8 cellular contexts compared by ENCODE assay signal in the genomic region with DNA sequence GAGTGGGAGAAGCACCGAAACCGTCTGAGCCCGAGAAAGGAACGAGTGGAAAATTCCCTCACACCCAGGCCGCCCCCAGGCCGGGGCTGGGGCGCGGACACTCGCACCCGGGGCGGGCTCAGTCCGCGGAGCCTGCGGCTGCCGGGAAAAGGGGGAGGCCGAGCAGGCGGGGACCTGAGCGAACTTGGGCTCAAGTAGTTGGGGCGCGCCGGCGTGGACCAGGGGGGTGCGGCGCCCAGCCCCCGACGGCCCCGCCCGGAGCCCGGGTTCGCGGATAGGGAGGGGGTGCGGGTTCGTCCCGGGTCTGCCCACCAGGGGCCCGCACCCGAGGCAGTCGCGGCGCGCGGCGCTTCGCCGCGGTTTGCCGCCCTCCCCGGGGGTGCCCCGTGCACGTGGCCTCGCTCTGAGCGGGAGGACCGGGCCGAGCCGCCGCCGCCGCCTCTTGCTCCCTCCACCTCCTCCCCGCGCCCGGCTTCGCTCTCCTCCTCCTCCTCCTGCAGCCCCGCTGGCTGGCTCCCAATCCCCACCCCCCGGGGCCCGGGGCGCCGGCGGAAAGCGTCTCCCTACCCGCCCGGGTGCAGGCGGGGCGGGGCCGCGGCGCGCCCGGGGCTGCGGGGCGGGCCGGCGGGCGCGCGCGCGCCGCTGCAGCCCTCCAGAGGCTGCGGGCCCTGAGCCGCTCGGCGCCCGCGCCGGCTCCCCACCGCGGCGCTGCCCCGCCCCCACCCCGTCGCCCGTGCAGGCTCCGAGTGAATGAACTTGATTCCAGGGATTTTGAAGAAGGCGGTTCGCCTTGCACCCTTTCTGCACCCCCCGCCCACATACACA. TPM values are rescaled to one million over a fixed set of nuclear protein-coding genes. Genes with fewer than 3 reads are reported as not detected.
DNase-seq lines count a peak whose midpoint lies in the region; ATAC-seq, FAIRE-seq and TF ChIP-seq lines count a peak whose summit lies in the region.

No MANE protein-coding gene starts in this region.

- peaks cover 10% of the 10 kb centered on the region; the same call in 1 of the 2 replicates for H3F3A ChIP-seq in GM23338 (replicated peaks; ENCODE audit: low read depth)

- H2AFZ ChIP-seq in GM23338 (no peak overlapping the region), fibroblast of lung (ENCODE audit: low read length) (peak overlapping the region; percentile 19)

- H3K9me3 ChIP-seq in fibroblast of lung (ENCODE audit: control insufficient read depth, insufficient read depth, low read depth, low read length) (no peaks in the 10 kb centered on the region), muscle layer of colon (ENCODE audit: low read length) (no peaks in the 10 kb centered on the region)

- H3K4me2 ChIP-seq in GM23338 (peak overlapping the region; percentile 89), fibroblast of lung (ENCODE audit: extremely low read depth, insufficient read depth, low read length) (peak overlapping the region; percentile 89)

- H3K4me3 Mint-ChIP-seq in GM23338: peak overlapping the region; percentile 95
- peak overlapping the region; percentile 70 for H3K4me3 Mint-ChIP-seq in activated CD8-positive, alpha-beta T cell treated with anti-CD3 and anti-CD28 coated beads, Interleukin-2, amount 10 ng/mL, durations not matched to agents 7 days and 5 days

- H3K9me3 Mint-ChIP-seq in GM23338: peaks cover 4% of the 10 kb centered on the region; the same call in 1 of the 3 replicates
- H3K9me3 Mint-ChIP-seq in activated CD8-positive, alpha-beta T cell treated with anti-CD3 and anti-CD28 coated beads, Interleukin-2, amount 10 ng/mL, durations not matched to agents 7 days and 5 days (ENCODE audit: insufficient read depth): no peaks in the 10 kb centered on the region

- no peaks in the 10 kb centered on the region for H3K9me2 ChIP-seq in GM23338 (ENCODE audit: insufficient read depth)

- CTCF ChIA-PET in activated CD8-positive, alpha-beta T cell treated with anti-CD3 and anti-CD28 coated beads, Interleukin-2, amount 10 ng/mL, durations not matched to agents 7 days and 5 days (lab: Charles Lee): no interaction called here

- DNase-seq in Daoy (ENCODE audit: low read depth) (peak; percentile 95), GM23338 (ENCODE audit: low spot score) (peak; percentile 74), NCI-H1930 (lab: John Stamatoyannopoulos, UW) (peak; percentile 44 to 51), fibroblast of lung (ENCODE audit: low read depth in 2 of 2) (peak; percentile 90 to 91), urothelium cell line (ENCODE audit: low spot score) (peak; percentile 77)
- DNase-seq in activated CD8-positive, alpha-beta T cell treated with anti-CD3 and anti-CD28 coated beads, Interleukin-2, amount 10 ng/mL, durations not matched to agents 7 days and 5 days: no peak

- H3K4me3 ChIP-seq in GM23338 (peak overlapping the region; percentile 85), fibroblast of lung (replicated peaks in 1 of 4; ENCODE audit: control extremely low read depth in 1 of 4, insufficient read depth in 1 of 4, low read depth in 3 of 4, low read length in 4 of 4) (peak overlapping the region; percentile 67 to 85 (median 73)), muscle layer of colon (ENCODE audit: low read depth in 1 of 2, low read length in 2 of 2) (peak overlapping the region; percentile 78 to 87)

- H3K79me2 ChIP-seq in GM23338 (replicated peaks; ENCODE audit: insufficient read depth): peaks cover 22% of the 10 kb centered on the region
- H3K79me2 ChIP-seq in fibroblast of lung (ENCODE audit: control insufficient read depth, insufficient read depth, low read length): peaks cover 33% of the 10 kb centered on the region

- peaks cover 2% of the 10 kb centered on the region; the same call in 1 of the 3 replicates for H3K36me3 Mint-ChIP-seq in GM23338 (ENCODE audit: low read depth)
- H3K36me3 Mint-ChIP-seq in activated CD8-positive, alpha-beta T cell treated with anti-CD3 and anti-CD28 coated beads, Interleukin-2, amount 10 ng/mL, durations not matched to agents 7 days and 5 days (ENCODE audit: low read depth): peaks cover 9% of the 10 kb centered on the region

- POLR2A ChIA-PET in activated CD8-positive, alpha-beta T cell treated with anti-CD3 and anti-CD28 coated beads, Interleukin-2, amount 10 ng/mL, durations not matched to agents 7 days and 5 days (lab: Charles Lee): no interaction called here

- H3K27me3 ChIP-seq in GM23338 (ENCODE audit: insufficient read depth) (peaks cover 60% of the 10 kb centered on the region), fibroblast of lung (ENCODE audit: control insufficient read depth, insufficient read depth, low read length) (no peaks in the 10 kb centered on the region), muscle layer of colon (ENCODE audit: control insufficient read depth in 1 of 2, insufficient read depth in 2 of 2, low read length in 2 of 2) (no peaks in the 10 kb centered on the region)

- H3K27ac ChIP-seq in GM23338 (ENCODE audit: low read depth) (peak overlapping the region; percentile 89; the same call in 1 of the 2 replicates), fibroblast of lung (ENCODE audit: insufficient read depth, low read length) (peak overlapping the region; percentile 80), muscle layer of colon (ENCODE audit: low read depth, low read length) (peak overlapping the region; percentile 94)

- peaks cover 49% of the 10 kb centered on the region for H3K27me3 Mint-ChIP-seq in GM23338 (ENCODE audit: insufficient read depth, low read depth, poor library complexity)
- H3K27me3 Mint-ChIP-seq in activated CD8-positive, alpha-beta T cell treated with anti-CD3 and anti-CD28 coated beads, Interleukin-2, amount 10 ng/mL, durations not matched to agents 7 days and 5 days (ENCODE audit: low read depth): peaks cover 54% of the 10 kb centered on the region

- TF ChIP-seq CTCF in GM23338 (conservative IDR thresholded peaks at IDR 0.05; ENCODE audit: low read depth in 2 of 2) (no peak), fibroblast of lung (conservative IDR thresholded peaks at IDR 0.05 in 1 of 2, IDR thresholded peaks at IDR 0.05 in 1 of 2; ENCODE audit: low read depth in 1 of 2, low read length in 2 of 2) (no peak)

- peak overlapping the region; percentile 98 for H3K27ac Mint-ChIP-seq in GM23338
- H3K27ac Mint-ChIP-seq in activated CD8-positive, alpha-beta T cell treated with anti-CD3 and anti-CD28 coated beads, Interleukin-2, amount 10 ng/mL, durations not matched to agents 7 days and 5 days: no peak overlapping the region

- H3K4me1 ChIP-seq in GM23338 (ENCODE audit: insufficient read depth): peaks cover 42% of the 10 kb centered on the region
- H3K4me1 ChIP-seq in fibroblast of lung (ENCODE audit: control insufficient read depth, extremely low read depth, insufficient read depth, low read length): peaks cover 2% of the 10 kb centered on the region
- peaks cover 34% of the 10 kb centered on the region for H3K4me1 ChIP-seq in muscle layer of colon (ENCODE audit: insufficient read depth, low read length)

- no peaks in the 10 kb centered on the region for H3K36me3 ChIP-seq in GM23338 (ENCODE audit: insufficient read depth)
- H3K36me3 ChIP-seq in fibroblast of lung (ENCODE audit: control insufficient read depth, insufficient read depth, low read length): no peaks in the 10 kb centered on the region
- H3K36me3 ChIP-seq in muscle layer of colon (ENCODE audit: insufficient read depth, low read length): no peaks in the 10 kb centered on the region

- FAIRE-seq in urothelium cell line (lab: Jason Lieb, UNC): no peak

- peak overlapping the region; percentile 73 for H3K9ac ChIP-seq in fibroblast of lung (ENCODE audit: insufficient read depth, low read length)
- H3K9ac ChIP-seq in muscle layer of colon (ENCODE audit: low read length): peak overlapping the region; percentile 46

- peaks cover 51% of the 10 kb centered on the region for H3K4me1 Mint-ChIP-seq in GM23338
- H3K4me1 Mint-ChIP-seq in activated CD8-positive, alpha-beta T cell treated with anti-CD3 and anti-CD28 coated beads, Interleukin-2, amount 10 ng/mL, durations not matched to agents 7 days and 5 days (ENCODE audit: low read depth): peaks cover 16% of the 10 kb centered on the region

- peak; percentile 37 for ATAC-seq in GM23338
- ATAC-seq in activated CD8-positive, alpha-beta T cell treated with anti-CD3 and anti-CD28 coated beads, Interleukin-2, amount 10 ng/mL, durations not matched to agents 7 days and 5 days: peak; percentile 74
- no peak for ATAC-seq in GM19035 (IDR thresholded peaks at IDR 0.05; ENCODE audit: unreplicated experiment)

- H4K20me1 ChIP-seq in GM23338 (replicated peaks; ENCODE audit: insufficient read depth) (no peaks in the 10 kb centered on the region), fibroblast of lung (ENCODE audit: control insufficient read depth, extremely low read depth, insufficient read depth, low read length) (no peaks in the 10 kb centered on the region)

TF ChIP-seq in GM23338, 12 proteins besides CTCF, POLR2A, EP300 and RAD21 (continues in another document):
- no peak for TF ChIP-seq ZNF331 (CRISPR knock-in tag; IDR thresholded peaks at IDR 0.05; ENCODE audit: low read depth)

RNA-seq across cellular contexts. Expression of a gene that starts 1.2 kb away (rescaled TPM):
- 16.5 and 19.4 TPM in 2 replicates for total RNA-seq in Daoy (2014; rRNA removed; shearing (Covaris generic))
- 2.6 and 4.7 TPM in 2 replicates for total RNA-seq in GM23338 (2014; rRNA removed; shearing (Covaris generic))
- polyA plus RNA-seq in GM23338 (2016; fragmentation: Nextera tagmentation; extraction: Ambion mirVana) (2.4 and 3.9 TPM in 2 replicates), fibroblast of lung (29.3 and 46.5 TPM in 2 replicates)
- not detected for total RNA-seq in activated CD8-positive, alpha-beta T cell treated with anti-CD3 and anti-CD28 coated beads, Interleukin-2, amount 10 ng/mL, durations not matched to agents 7 days and 5 days
- 36.3 and 56.0 TPM in 2 replicates for total RNA-seq in fibroblast of lung
- polyA plus RNA-seq in fibroblast of lung (2012): 17.0 and 20.4 TPM in 2 replicates
- 69.4 and 157 TPM in 2 replicates for polyA minus RNA-seq in fibroblast of lung (ENCODE audit: low replicate concordance)
